Comparison of ENCODE assay signal across 8 cellular contexts in genomic region chr19:1825909-1826556, GRCh38. TPM values are rescaled to one million over a fixed set of nuclear protein-coding genes. Genes with fewer than 3 reads are reported as not detected.
DNase-seq lines count a peak whose midpoint lies in the region; ATAC-seq and TF ChIP-seq lines count a peak whose summit lies in the region.

No MANE protein-coding gene starts in this region.

- peak overlapping the region; percentile 53 for H3K27ac Mint-ChIP-seq in central memory CD8-positive, alpha-beta T cell (ENCODE audit: low read depth)

- no peak overlapping the region for H3K4me3 Mint-ChIP-seq in central memory CD8-positive, alpha-beta T cell

- H3K4me3 ChIP-seq in kidney epithelial cell (ENCODE audit: low read depth, low read length): no peak overlapping the region

- ATAC-seq in central memory CD8-positive, alpha-beta T cell (replicated peaks; ENCODE audit: extremely low read depth, poor library complexity, severe bottlenecking): peak; percentile 82

- peaks cover 42% of the 10 kb centered on the region for H3K36me3 Mint-ChIP-seq in central memory CD8-positive, alpha-beta T cell (ENCODE audit: insufficient read depth)

- peaks cover 5% of the 10 kb centered on the region for H3K4me1 Mint-ChIP-seq in central memory CD8-positive, alpha-beta T cell

- no peaks in the 10 kb centered on the region for H3K27me3 Mint-ChIP-seq in central memory CD8-positive, alpha-beta T cell

- DNase-seq in NCI-H146 (lab: John Stamatoyannopoulos, UW): peak; percentile 31
- no peak for DNase-seq in NCI-H146 treated with DMSO at 0.1 percent for 48 hours (lab: John Stamatoyannopoulos, UW; ENCODE audit: unreplicated experiment)
- peak; percentile 64 for DNase-seq in NCI-H1105 treated with DMSO at 0.1 percent for 48 hours (lab: John Stamatoyannopoulos, UW)
- peak; percentile 70 for DNase-seq in activated CD4-positive, alpha-beta T cell treated with anti-CD3 and anti-CD28 coated beads for 1 hour
- DNase-seq in central memory CD8-positive, alpha-beta T cell (ENCODE audit: low spot score in 2 of 2): peak; percentile 66 to 82
- DNase-seq in kidney epithelial cell (ENCODE audit: low read depth): no peak
- DNase-seq in stimulated activated CD4-positive, alpha-beta T cell treated with anti-CD3 and anti-CD28 coated beads, Interleukin-2, amount 100 ng/mL, for 24 hours: peak; percentile 81 to 85
- no peak for DNase-seq in GF-D8 (lab: John Stamatoyannopoulos, UW)

- no peaks in the 10 kb centered on the region for H3K27me3 ChIP-seq in kidney epithelial cell (ENCODE audit: control insufficient read depth, insufficient read depth, low read length)

- H3K9me3 Mint-ChIP-seq in central memory CD8-positive, alpha-beta T cell: no peaks in the 10 kb centered on the region

- H3K36me3 ChIP-seq in kidney epithelial cell (ENCODE audit: control insufficient read depth, insufficient read depth, low read length): no peaks in the 10 kb centered on the region

- TF ChIP-seq CTCF in kidney epithelial cell (IDR thresholded peaks at IDR 0.05; ENCODE audit: insufficient read depth, low read length, poor library complexity, severe bottlenecking): peak; percentile 92

RNA-seq across cellular contexts. Expression of gene ATP8B3, which starts 14.0 kb away (rescaled TPM):
- 0.96 TPM in 2 replicates for total RNA-seq in kidney epithelial cell

RNA-seq across cellular contexts. Expression of gene REXO1, which starts 22.2 kb away (rescaled TPM):
- 18.8 and 32.1 TPM in 2 replicates for total RNA-seq in kidney epithelial cell

RNA-seq across cellular contexts. Expression of gene KLF16, which starts 37.3 kb away (rescaled TPM):
- 11.4 and 15.3 TPM in 2 replicates for total RNA-seq in kidney epithelial cell

RNA-seq across cellular contexts. Expression of gene ABHD17A, which starts 59.3 kb away (rescaled TPM):
- total RNA-seq in kidney epithelial cell: 54.1 and 66.7 TPM in 2 replicates

Comparison
In these comparisons a context has a peak if more than half of its experiments do, and no peak if none do; other contexts are left out.
1. DNase-seq: peak in NCI-H146 (single experiment), NCI-H1105 treated with DMSO at 0.1 percent for 48 hours (single experiment), activated CD4-positive, alpha-beta T cell treated with anti-CD3 and anti-CD28 coated beads for 1 hour (single experiment), central memory CD8-positive, alpha-beta T cell (2 of 2) and stimulated activated CD4-positive, alpha-beta T cell treated with anti-CD3 and anti-CD28 coated beads, Interleukin-2, amount 100 ng/mL, for 24 hours (2 of 2); none in NCI-H146 treated with DMSO at 0.1 percent for 48 hours (single experiment), kidney epithelial cell (single experiment) and GF-D8 (single experiment).